ENCODE assay signal across 7 cellular contexts in the genomic region with DNA sequence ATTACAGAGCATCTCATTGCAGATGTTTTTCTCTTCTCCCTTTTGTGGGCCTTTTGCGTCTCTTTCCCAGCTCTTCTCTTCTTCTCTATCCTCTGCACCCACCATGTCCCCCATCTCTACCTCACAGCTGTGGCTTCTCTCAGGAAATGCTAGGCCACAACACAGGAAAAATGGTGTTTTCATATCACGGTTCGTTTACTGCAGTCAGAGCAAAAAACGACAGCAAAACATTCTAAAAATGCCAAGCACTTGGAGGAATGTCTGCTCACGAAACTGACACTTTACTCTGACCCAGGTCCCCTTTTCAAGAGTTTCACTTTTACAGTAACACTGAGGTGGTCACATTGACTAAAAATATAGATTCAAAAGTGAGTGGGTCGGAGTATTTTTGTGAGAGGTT.
DNase-seq lines count a peak whose midpoint lies in the region; ATAC-seq and TF ChIP-seq lines count a peak whose summit lies in the region.

No MANE protein-coding gene starts in this region.

- BruUV-seq in PC-9 (replicated peaks; lab: Mats Ljungman, UMichigan) = no TSS peak

- H2AFZ ChIP-seq in PC-9 = peak overlapping the region; percentile 25; the same call in 1 of the 2 replicates

- peak; percentile 86 for ATAC-seq in GM19023 (IDR thresholded peaks at IDR 0.05; ENCODE audit: unreplicated experiment)
- peak; percentile 95 for ATAC-seq in HG02759 (IDR thresholded peaks at IDR 0.05; ENCODE audit: unreplicated experiment)

- no peaks in the 10 kb centered on the region for H3K9me3 ChIP-seq in PC-9 (ENCODE audit: insufficient read depth, low read depth)
- no peaks in the 10 kb centered on the region for H3K9me3 ChIP-seq in thyroid gland
- H3K9me3 ChIP-seq in breast epithelium = no peaks in the 10 kb centered on the region

- no peak overlapping the region for H3K4me2 ChIP-seq in PC-9

- no peak for DNase-seq in PC-9
- no peak for DNase-seq in osteocyte (ENCODE audit: extremely low spot score, unreplicated experiment)
- no peak for DNase-seq in NCI-H2196 treated with DMSO at 0.1 percent for 48 hours (lab: John Stamatoyannopoulos, UW; ENCODE audit: unreplicated experiment)
- DNase-seq in thyroid gland = no peak
- no peak for DNase-seq in breast epithelium (ENCODE audit: low spot score in 2 of 2)

- peaks cover 7% of the 10 kb centered on the region for H3K36me3 Mint-ChIP-seq in osteocyte (ENCODE audit: unreplicated experiment)

- H3K9me2 ChIP-seq in PC-9 (ENCODE audit: insufficient read depth) = no peaks in the 10 kb centered on the region

- no peaks in the 10 kb centered on the region for H3F3A ChIP-seq in PC-9 (ENCODE audit: insufficient read depth, low read depth)

- H3K27ac ChIP-seq in PC-9 = no peak overlapping the region
- H3K27ac ChIP-seq in thyroid gland = no peak overlapping the region
- no peak overlapping the region for H3K27ac ChIP-seq in breast epithelium

- no peaks in the 10 kb centered on the region for H3K27me3 Mint-ChIP-seq in osteocyte (ENCODE audit: unreplicated experiment)

- TF ChIP-seq POLR2A in thyroid gland (IDR thresholded peaks at IDR 0.05) (no peak), breast epithelium (IDR thresholded peaks at IDR 0.05) (no peak)

- 40 to 44% methylated on average over 6 of the region's 6 CpGs for WGBS in thyroid gland, 2 donors

- H3K4me3 ChIP-seq in PC-9 = no peak overlapping the region
- no peak overlapping the region for H3K4me3 ChIP-seq in thyroid gland (replicated peaks in 1 of 3)
- no peak overlapping the region for H3K4me3 ChIP-seq in breast epithelium

- no peaks in the 10 kb centered on the region for H3K9me3 Mint-ChIP-seq in osteocyte (ENCODE audit: unreplicated experiment)

- H3K4me1 Mint-ChIP-seq in osteocyte (ENCODE audit: unreplicated experiment) = peaks cover 46% of the 10 kb centered on the region

- no peaks in the 10 kb centered on the region for H4K20me1 ChIP-seq in PC-9 (ENCODE audit: insufficient read depth)

- H3K79me2 ChIP-seq in PC-9 (ENCODE audit: low read depth) = no peaks in the 10 kb centered on the region

- intact Hi-C loops in PC-9 (cut with micrococcal nuclease; ENCODE audit: unreplicated experiment) (no loop called here), thyroid gland (cut with DNase I) (no loop called here), breast epithelium (cut with DNase I; ENCODE audit: low total_unique reads) (no loop called here)

- H3K27me3 ChIP-seq in PC-9 (ENCODE audit: insufficient read depth, low read depth) (no peaks in the 10 kb centered on the region), thyroid gland (no peaks in the 10 kb centered on the region), breast epithelium (no peaks in the 10 kb centered on the region)

- peak overlapping the region; percentile 1 for H3K4me3 Mint-ChIP-seq in osteocyte (ENCODE audit: unreplicated experiment)

- peak overlapping the region; percentile 90 for H3K27ac Mint-ChIP-seq in osteocyte (ENCODE audit: unreplicated experiment)

- no peaks in the 10 kb centered on the region for H3K36me3 ChIP-seq in PC-9 (ENCODE audit: low read depth)
- no peaks in the 10 kb centered on the region for H3K36me3 ChIP-seq in thyroid gland
- H3K36me3 ChIP-seq in breast epithelium = no peaks in the 10 kb centered on the region

- CTCF ChIA-PET in PC-9 (lab: Charles Lee) = no interaction called here

- TF ChIP-seq CTCF in PC-9 (conservative IDR thresholded peaks at IDR 0.05) (no peak), osteocyte (IDR thresholded peaks at IDR 0.05) (no peak), thyroid gland (IDR thresholded peaks at IDR 0.05) (no peak), breast epithelium (IDR thresholded peaks at IDR 0.05) (no peak)

- H3K4me1 ChIP-seq in PC-9 (replicated peaks; ENCODE audit: insufficient read depth) (peaks cover 10% of the 10 kb centered on the region), thyroid gland (no peaks in the 10 kb centered on the region), breast epithelium (no peaks in the 10 kb centered on the region)

- POLR2A ChIA-PET in PC-9 (lab: Charles Lee; ENCODE audit: unreplicated experiment) = no interaction called here
